In genomic region chr3:154087756-154088480, GRCh38 we compare ENCODE assay signal across 4 cellular contexts. TPM values are rescaled to one million over a fixed set of nuclear protein-coding genes. Genes with fewer than 3 reads are reported as not detected.
"Had no signal": no experiment of that assay in that cellular context is flagged by ENCODE, and none has a peak within 500 bp of the region (broad histone marks: within the 10 kb centered on the region; RNA-seq: fewer than 3 reads in every experiment).

No MANE protein-coding gene starts in this region.

RNA-seq across cellular contexts. Expression of gene ARHGEF26, which starts 33.3 kb away (rescaled TPM):
- total RNA-seq: activated B cell treated with CpG ODN at 0.5 μM for 24 hours; activated CD8-positive, alpha-beta T cell treated with anti-CD3 and anti-CD28 coated beads for 36 hours; activated naive CD8-positive, alpha-beta T cell treated with anti-CD3 and anti-CD28 coated beads, Interleukin-2, amount 10 ng/mL, durations not matched to agents 7 days and 5 days; activated T-helper 1 cell treated with anti-CD3 and anti-CD28 coated beads, Interleukin-12 subunit alpha, Interleukin-12 subunit beta, Interleukin-2, Interleukin-4 antibody, amounts not matched to agents 30 ng/mL and 10 ng/mL and 1 ng/mL, durations not matched to agents 14 hours and 24 hours and 36 hours had no signal
